25 cellular contexts compared by ENCODE assay signal in genomic region chr3:113039546-113039945, GRCh38.
"Had no signal": no experiment of that assay in that cellular context is flagged by ENCODE, and none has a peak within 500 bp of the region (broad histone marks: within the 10 kb centered on the region; RNA-seq: fewer than 3 reads in every experiment).

No MANE protein-coding gene starts in this region.

- H3K4me3 ChIP-seq: MG63, Peyer's patch, SJCRH30 had no signal

- H3K4me1 ChIP-seq: Peyer's patch had no signal

- DNase-seq: IMR-90, Karpas-422, KG1, MG63, NCI-H1092, NCI-H1105 treated with DMSO at 0.1 percent for 48 hours, NCI-H1417 treated with DMSO at 0.1 percent for 48 hours, NCI-H146, NCI-H1694 treated with DMSO at 0.1 percent for 48 hours, NCI-H2029, NCI-H2081 treated with DMSO at 0.1 percent for 48 hours, NCI-H2171, NCI-H226, NCI-H446, NCI-H510A, NCI-H524 treated with DMSO at 0.1 percent for 48 hours, NCI-H69, NCI-H774, PC-3, Peyer's patch, SHP77 treated with DMSO at 0.1 percent for 48 hours had no signal

- H3K9me3 ChIP-seq: MG63, Peyer's patch, SJCRH30 had no signal

- ATAC-seq: HepG2, PC-3, Right ventricle myocardium inferior, SK-N-SH treated with all-trans-retinoic acid at 6 μM for 48 hours had no signal

- H3K36me3 ChIP-seq: MG63, Peyer's patch, SJCRH30 had no signal
